In genomic region chr7:55980266-55980665, GRCh38 we compare ENCODE assay signal across 10 cellular contexts.
"Had no signal": no experiment of that assay in that cellular context is flagged by ENCODE, and none has a peak within 500 bp of the region (broad histone marks: within the 10 kb centered on the region; RNA-seq: fewer than 3 reads in every experiment).

No MANE protein-coding gene starts in this region.

- H3K9me3 ChIP-seq: HAP-1 had no signal

- DNase-seq: GM23248, GOT3, H7, HFFc6, IMR-90, KBM-7 had no signal

- H3K4me2 ChIP-seq: KMS-11 had no signal

- H2AFZ ChIP-seq: GM23248 had no signal

- H3K27ac ChIP-seq: GM23248, HL-60, KMS-11 had no signal

- H3K9ac ChIP-seq: GM23248, KMS-11 had no signal

- H3K4me3 ChIP-seq: GM23248, HAP-1 had no signal

- ATAC-seq: HCT116 had no signal
